In the genomic region with DNA sequence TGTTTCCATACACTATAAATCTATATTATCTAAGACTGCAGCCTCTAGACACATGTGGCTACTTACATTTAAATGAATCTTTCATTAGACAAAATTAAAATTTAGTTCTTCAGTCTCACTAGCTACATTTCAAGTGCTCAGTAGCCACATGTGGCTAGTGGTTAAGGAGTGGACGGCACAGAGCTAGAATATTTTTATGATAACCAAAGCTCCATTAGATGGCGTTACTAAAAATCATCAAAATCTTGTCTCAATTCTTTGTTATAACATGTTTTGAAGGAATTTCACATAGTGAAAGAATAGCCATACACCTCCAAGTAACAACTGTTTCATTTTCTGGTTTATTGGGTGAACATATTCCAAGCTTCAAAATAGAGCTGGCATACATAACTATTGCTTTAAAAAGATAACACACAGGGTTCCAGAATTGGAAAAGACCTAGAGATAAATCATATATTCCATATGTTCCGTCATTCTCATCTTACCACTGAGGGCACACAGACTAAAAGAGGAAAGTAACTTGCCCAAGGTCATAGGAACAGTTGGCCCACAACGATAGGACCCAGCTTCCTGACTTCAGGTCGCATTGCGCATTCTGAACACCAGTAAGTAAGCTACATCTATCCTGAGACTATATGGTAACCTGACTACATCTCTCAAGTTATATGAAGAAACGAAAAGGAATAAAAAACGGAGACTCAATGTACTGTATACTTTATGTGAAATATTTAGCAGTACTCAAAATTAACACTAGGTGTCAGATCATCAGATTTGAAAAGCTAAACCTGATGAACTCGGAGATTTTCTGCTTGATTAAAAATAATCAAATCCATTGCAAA, we compare ENCODE assay signal across 8 cellular contexts.
DNase-seq lines count a peak whose midpoint lies in the region; ATAC-seq and TF ChIP-seq lines count a peak whose summit lies in the region.

No MANE protein-coding gene starts in this region.

- no peak overlapping the region for H3K27ac Mint-ChIP-seq in nephron

- H3K79me2 ChIP-seq in ACC112 (ENCODE audit: control insufficient read depth, insufficient read depth, low read length, unreplicated experiment) = no peaks in the 10 kb centered on the region

- peak; percentile 62 for TF ChIP-seq CTCF in coronary artery (IDR thresholded peaks at IDR 0.05)
- peak; percentile 64 to 83 (median 67) for TF ChIP-seq CTCF in nephron (IDR thresholded peaks at IDR 0.05; ENCODE audit: unreplicated experiment in 3 of 3)

- peaks cover 29% of the 10 kb centered on the region for H3K4me1 ChIP-seq in ACC112 (ENCODE audit: control insufficient read depth, insufficient read depth, low read length, unreplicated experiment)

- H3K4me3 Mint-ChIP-seq in nephron = no peak overlapping the region

- H3K36me3 ChIP-seq in ACC112 (ENCODE audit: insufficient read depth, low read length) = no peaks in the 10 kb centered on the region

- peaks cover 14% of the 10 kb centered on the region for H3K4me1 Mint-ChIP-seq in nephron

- peak overlapping the region; percentile 68 for H3K4me3 ChIP-seq in ACC112 (ENCODE audit: low read depth, low read length)
- peak overlapping the region; percentile 47 for H3K4me3 ChIP-seq in coronary artery

- H2AFZ ChIP-seq in ACC112 (ENCODE audit: low read length, unreplicated experiment) = peak overlapping the region; percentile 72

- H3K9me3 Mint-ChIP-seq in nephron = peaks cover 1% of the 10 kb centered on the region

- no peaks in the 10 kb centered on the region for H3K36me3 Mint-ChIP-seq in nephron (ENCODE audit: low read depth)

- peak overlapping the region; percentile 1; the same call in 1 of the 2 replicates for H3K27ac ChIP-seq in ACC112 (ENCODE audit: low read depth, low read length)
- H3K27ac ChIP-seq in coronary artery = no peak overlapping the region
- H3K27ac ChIP-seq in caudate nucleus (ENCODE audit: low read depth, low read length) = no peak overlapping the region

- DNase-seq in NCI-H82 treated with DMSO at 0.1 percent for 48 hours (lab: John Stamatoyannopoulos, UW; ENCODE audit: unreplicated experiment) (peak; percentile 3), coronary artery (ENCODE audit: low spot score) (no peak), AG08396 (ENCODE audit: low spot score) (no peak), caudate nucleus (lab: John Stamatoyannopoulos, UW) (no peak)
- DNase-seq in activated CD4-positive, alpha-beta T cell treated with anti-CD3 and anti-CD28 coated beads, Interleukin-2, amount 50 U/mL, for 48 hours = no peak

- ATAC-seq in GM18517 (IDR thresholded peaks at IDR 0.05; ENCODE audit: unreplicated experiment) = peak; percentile 39

- no peaks in the 10 kb centered on the region for H3K27me3 ChIP-seq in ACC112 (ENCODE audit: insufficient read depth, low read length)

- peaks cover 3% of the 10 kb centered on the region for H3K27me3 Mint-ChIP-seq in nephron (ENCODE audit: low read depth)
